In the genomic region with DNA sequence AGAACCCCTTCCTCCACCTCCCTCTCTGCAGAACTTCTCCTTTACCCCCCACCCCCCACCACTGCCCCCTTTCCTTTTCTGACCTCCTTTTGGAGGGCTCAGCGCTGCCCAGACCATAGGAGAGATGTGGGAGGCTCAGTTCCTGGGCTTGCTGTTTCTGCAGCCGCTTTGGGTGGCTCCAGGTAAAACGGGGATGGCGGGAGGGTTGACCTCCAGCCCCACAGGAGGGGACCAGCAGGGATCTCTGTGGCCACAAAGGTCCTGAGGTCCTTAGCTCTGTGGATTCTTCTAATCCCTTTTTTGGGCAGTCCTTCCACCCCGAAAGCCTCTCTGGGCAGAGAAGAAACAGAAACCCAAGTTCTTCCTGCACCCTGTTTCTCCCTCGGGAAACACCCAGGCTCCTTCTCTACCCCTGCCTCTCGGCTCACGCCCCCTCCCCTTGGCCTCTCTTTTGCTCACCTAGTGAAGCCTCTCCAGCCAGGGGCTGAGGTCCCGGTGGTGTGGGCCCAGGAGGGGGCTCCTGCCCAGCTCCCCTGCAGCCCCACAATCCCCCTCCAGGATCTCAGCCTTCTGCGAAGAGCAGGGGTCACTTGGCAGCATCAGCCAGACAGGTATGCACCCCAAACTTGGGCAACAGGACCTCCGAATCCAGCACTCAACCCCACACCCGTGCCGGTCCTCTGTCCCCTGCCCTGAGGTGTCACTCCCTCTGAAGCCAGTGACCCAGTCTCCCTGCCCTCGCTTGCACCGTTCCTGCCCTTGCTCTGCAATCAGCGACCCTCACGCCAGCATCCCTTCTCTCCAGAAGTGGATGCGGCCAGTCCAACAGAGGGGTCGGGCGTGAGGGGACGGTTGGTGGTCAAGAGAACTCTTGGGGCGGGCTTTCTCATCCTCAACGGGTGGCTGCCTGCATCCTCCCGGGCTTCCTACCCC, we compare ENCODE assay signal across 9 cellular contexts. TPM values are rescaled to one million over a fixed set of nuclear protein-coding genes. Genes with fewer than 3 reads are reported as not detected.
DNase-seq lines count a peak whose midpoint lies in the region; ATAC-seq, FAIRE-seq and TF ChIP-seq lines count a peak whose summit lies in the region.
"Had no signal": no experiment of that assay in that cellular context is flagged by ENCODE, and none has a peak within 500 bp of the region (broad histone marks: within the 10 kb centered on the region; RNA-seq: fewer than 3 reads in every experiment).

No MANE protein-coding gene starts in this region.

- no peak overlapping the region for H3K27ac Mint-ChIP-seq in CD4-positive, alpha-beta T cell
- peak overlapping the region; percentile 52 to 93 for H3K27ac Mint-ChIP-seq in natural killer cell treated with Interleukin-12 subunit alpha and Interleukin-12 subunit beta and Interleukin-15 and Interleukin-18, amount 100 ng/mL, for 72 hours

- peaks cover 56% of the 10 kb centered on the region for H3K27me3 Mint-ChIP-seq in CD4-positive, alpha-beta T cell
- H3K27me3 Mint-ChIP-seq in natural killer cell treated with Interleukin-12 subunit alpha and Interleukin-12 subunit beta and Interleukin-15 and Interleukin-18, amount 100 ng/mL, for 72 hours = peaks cover 29 to 48% of the 10 kb centered on the region in 2 donors

- no peak for DNase-seq in CD4-positive, alpha-beta T cell
- DNase-seq in GM19239 (ENCODE audit: insufficient read length, low spot score) (peak; percentile 70), K562 (ENCODE audit: extremely low read depth in 1 of 4, low spot score in 3 of 4) (no peak), HCEC 1CT (no peak), AML-193 (lab: John Stamatoyannopoulos, UW) (no peak)
- peak; percentile 59 for DNase-seq in natural killer cell treated with Interleukin-12 subunit alpha and Interleukin-12 subunit beta and Interleukin-15 and Interleukin-18, amount 100 ng/mL, for 72 hours (ENCODE audit: low spot score)
- DNase-seq: NCI-H2029 treated with DMSO at 0.1 percent for 48 hours had no signal

- no peaks in the 10 kb centered on the region for H4K20me1 ChIP-seq in K562 (replicated peaks; ENCODE audit: control insufficient read depth, insufficient read depth, low read length)

- H3K9ac ChIP-seq in K562 (ENCODE audit: insufficient read depth in 1 of 2, low read depth in 2 of 2, low read length in 2 of 2) = peak overlapping the region in 1 of 2 experiments; percentile 58; a peak in 1 of 4 replicates

- H3K36me3 Mint-ChIP-seq in CD4-positive, alpha-beta T cell (ENCODE audit: low read depth) = no peaks in the 10 kb centered on the region
- peaks cover 23% of the 10 kb centered on the region for H3K36me3 Mint-ChIP-seq in natural killer cell treated with Interleukin-12 subunit alpha and Interleukin-12 subunit beta and Interleukin-15 and Interleukin-18, amount 100 ng/mL, for 72 hours

- peaks cover 32% of the 10 kb centered on the region; the same call in 2 of the 3 replicates for H3K36me3 ChIP-seq in K562 (ENCODE audit: control insufficient read depth, insufficient read depth, low read length)

- H2AFZ ChIP-seq in K562 (ENCODE audit: low read depth, low read length) = no peak overlapping the region

- CTCF ChIA-PET in CD4-positive, alpha-beta T cell (lab: Charles Lee) = interaction anchor here (1.2 kb wide), 1 partner anchor 19 kb away, joined by 4 read pairs; no protein-coding TSS in a partner anchor
- CTCF ChIA-PET in K562 (lab: Yijun Ruan, JAX; ENCODE audit: low intra/inter-chr PET ratio) = no interaction called here

- intact Hi-C loops in CD4-positive, alpha-beta T cell (cut with DNase I, micrococcal nuclease) = no loop called here
- intact Hi-C loops in K562 (cut with micrococcal nuclease) = no loop called here

- no peak for TF ChIP-seq RAD21 in K562 (CRISPR knock-in tag; conservative IDR thresholded peaks at IDR 0.05 in 1 of 2, IDR thresholded peaks at IDR 0.05 in 1 of 2)

- no peak for TF ChIP-seq EP300 in K562 (IDR thresholded peaks at IDR 0.05; ENCODE audit: low read length)

- H3K4me1 Mint-ChIP-seq in CD4-positive, alpha-beta T cell (ENCODE audit: low read depth) = peaks cover 55% of the 10 kb centered on the region
- peaks cover 30 to 59% of the 10 kb centered on the region in 2 donors for H3K4me1 Mint-ChIP-seq in natural killer cell treated with Interleukin-12 subunit alpha and Interleukin-12 subunit beta and Interleukin-15 and Interleukin-18, amount 100 ng/mL, for 72 hours (ENCODE audit: low read depth in 2 of 2)

- no peak overlapping the region for H3K27ac ChIP-seq in CD4-positive, alpha-beta T cell (ENCODE audit: low read depth, low read length)
- H3K27ac ChIP-seq in K562 (ENCODE audit: extremely low read depth, low read depth, low read length) = no peak overlapping the region

- WGBS in K562 (ENCODE audit: insufficient coverage, low coverage, missing lambda C conversion rate) = 56% methylated on average over 13 of the region's 24 CpGs

- no peak overlapping the region for H3K4me3 ChIP-seq in K562

- no peak overlapping the region for H3K4me2 ChIP-seq in K562 (ENCODE audit: insufficient read depth, low read length)

- no peaks in the 10 kb centered on the region for H3K9me3 ChIP-seq in CD4-positive, alpha-beta T cell (ENCODE audit: control insufficient read depth, low read length)
- H3K9me3 ChIP-seq in K562 (replicated peaks; ENCODE audit: control insufficient read depth, insufficient read depth, low read depth, low read length) = no peaks in the 10 kb centered on the region

- POLR2A ChIA-PET in CD4-positive, alpha-beta T cell (lab: Charles Lee) = interaction anchor here (0.7 to 4.0 kb wide), 5 partner anchors 9 to 84 kb away, joined by 3 to 15 read pairs (median 3); partner anchors contain the start of genes COPS7A and ZNF384
- POLR2A ChIA-PET in K562 (lab: Yijun Ruan, JAX) = interaction anchor here (0.6 to 1.0 kb wide), 4 partner anchors 50 to 352 kb away, joined by 3 read pairs; partner anchors contain the start of gene COPS7A

- BruUV-seq in K562 (replicated peaks; lab: Mats Ljungman, UMichigan) = no TSS peak

- FAIRE-seq in GM19239 (lab: Jason Lieb, UNC) (peak; percentile 91), K562 (lab: Jason Lieb, UNC) (no peak)

- H3K9me1 ChIP-seq in K562 (ENCODE audit: control insufficient read depth, insufficient read depth, low read length) = no peaks in the 10 kb centered on the region

- peaks cover 15% of the 10 kb centered on the region for H3K79me2 ChIP-seq in K562 (ENCODE audit: control insufficient read depth, insufficient read depth, low read length)

- H3K27me3 ChIP-seq in CD4-positive, alpha-beta T cell (ENCODE audit: control insufficient read depth, insufficient read depth, low read length) = peaks cover 12% of the 10 kb centered on the region
- H3K27me3 ChIP-seq in K562 (ENCODE audit: control insufficient read depth in 2 of 2, insufficient read depth in 2 of 2, low read length in 2 of 2) = no peaks in the 10 kb centered on the region; a peak in 1 of 5 replicates

- no peaks in the 10 kb centered on the region for H3K9me3 Mint-ChIP-seq in CD4-positive, alpha-beta T cell
- H3K9me3 Mint-ChIP-seq in natural killer cell treated with Interleukin-12 subunit alpha and Interleukin-12 subunit beta and Interleukin-15 and Interleukin-18, amount 100 ng/mL, for 72 hours = no peaks in the 10 kb centered on the region

- no peak for TF ChIP-seq CTCF in CD4-positive, alpha-beta T cell (IDR thresholded peaks at IDR 0.05)
- TF ChIP-seq CTCF in K562 (IDR thresholded peaks at IDR 0.05 in 2 of 3, conservative IDR thresholded peaks at IDR 0.05 in 1 of 3; ENCODE audit: insufficient read depth in 2 of 3, low read depth in 1 of 3, low read length in 3 of 3) = no peak

- in situ Hi-C loops in K562 (cut with MboI) = no loop called here

- peaks cover 10 to 39% of the 10 kb centered on the region in 2 experiments; a peak in 4 of 5 replicates for H3K4me1 ChIP-seq in K562 (replicated peaks in 1 of 2; ENCODE audit: control insufficient read depth in 2 of 2, insufficient read depth in 2 of 2, low read length in 2 of 2)

- H3K4me3 Mint-ChIP-seq in CD4-positive, alpha-beta T cell = peak overlapping the region; percentile 75
- H3K4me3 Mint-ChIP-seq in natural killer cell treated with Interleukin-12 subunit alpha and Interleukin-12 subunit beta and Interleukin-15 and Interleukin-18, amount 100 ng/mL, for 72 hours = peak overlapping the region; percentile 83

- ATAC-seq in CD4-positive, alpha-beta T cell (ENCODE audit: poor library complexity) = no peak
- ATAC-seq in K562 (no peak), HG02763 (IDR thresholded peaks at IDR 0.05; ENCODE audit: unreplicated experiment) (no peak), HG02981 (IDR thresholded peaks at IDR 0.05; ENCODE audit: unreplicated experiment) (no peak)
- ATAC-seq in natural killer cell treated with Interleukin-12 subunit alpha and Interleukin-12 subunit beta and Interleukin-15 and Interleukin-18, amount 100 ng/mL, for 72 hours = no peak

- no peak for TF ChIP-seq POLR2A in K562 (conservative IDR thresholded peaks at IDR 0.05)

RNA-seq across cellular contexts. Expression of gene LAG3, which starts 0.7 kb away (rescaled TPM):
- total RNA-seq in CD4-positive, alpha-beta T cell = 1 to 10 TPM in 1 of 2 experiments, under 1 TPM in 1; 0.82 to 1.4 TPM
- 0.97 and 5.8 TPM in 2 replicates for total RNA-seq in K562 (2011; cell fraction: chromatin; rRNA removed; ENCODE audit: low replicate concordance)
- 2.1 and 2.2 TPM in 2 replicates for total RNA-seq in K562 (2011; cell fraction: nucleolus; rRNA removed)
- 2.3 and 2.7 TPM in 2 replicates for total RNA-seq in K562 (2011; cell fraction: nucleoplasm; rRNA removed)
- total RNA-seq in K562 (2014; rRNA removed) (0.09 TPM in 1 of 2 replicates, not detected in the other), K562 (2014; rRNA removed; fragmentation: Illumina TruSeq; extraction: Trizol) (0.22 TPM in 1 of 2 replicates, not detected in the other), K562 (2015; rRNA removed; fragmentation: Illumina TruSeq; extraction: Trizol) (0.08 and 0.18 TPM in 2 replicates), K562 (2021) (0.60 and 0.66 TPM in 2 replicates)
- polyA plus RNA-seq in K562 (2011; rRNA removed) (0.10 and 0.19 TPM in 2 replicates), K562 (2014; fragmentation: Illumina TruSeq; extraction: Trizol) (0.09 and 0.22 TPM in 2 replicates), K562 (2014; fragmentation: Nextera tagmentation; extraction: Ambion mirVana) (under 1 TPM in 1 of 2 experiments, not detected in 1; 0.07 TPM), K562 (2014; rRNA removed) (0.07 and 0.74 TPM in 2 replicates)
- polyA plus RNA-seq in K562 (2011; cell fraction: cytosol; rRNA removed) = 0.06 and 0.07 TPM in 2 replicates
- 1.2 and 2.7 TPM in 2 replicates for polyA plus RNA-seq in K562 (2011; cell fraction: nucleus; rRNA removed)
- polyA plus RNA-seq in K562 (2012) = 0.27 and 0.53 TPM in 2 replicates
- polyA minus RNA-seq in K562 (2011; rRNA and poly(A)+ RNA removed) = not detected in 2 replicates
- polyA minus RNA-seq in K562 (2011; cell fraction: cytosol; rRNA and poly(A)+ RNA removed) = not detected in 2 replicates
- polyA minus RNA-seq in K562 (2011; cell fraction: nucleus; rRNA and poly(A)+ RNA removed) = 0.27 and 0.44 TPM in 2 replicates
- total RNA-seq in natural killer cell treated with Interleukin-12 subunit alpha and Interleukin-12 subunit beta and Interleukin-15 and Interleukin-18, amount 100 ng/mL, for 72 hours = 100 to 1,000 TPM in 1 of 2 donors, 10 to 100 TPM in 1; 78.2 to 365 TPM

RNA-seq across cellular contexts. Expression of gene PTMS, which starts 6.8 kb away (rescaled TPM):
- total RNA-seq in CD4-positive, alpha-beta T cell = 1 to 10 TPM; 1.5 to 1.9 TPM
- total RNA-seq in K562 (2011; cell fraction: chromatin; rRNA removed; ENCODE audit: low replicate concordance) = 29.6 and 36.7 TPM in 2 replicates
- total RNA-seq in K562 (2011; cell fraction: nucleolus; rRNA removed) = 32.1 and 32.4 TPM in 2 replicates
- total RNA-seq in K562 (2011; cell fraction: nucleoplasm; rRNA removed) = 48.1 and 64.1 TPM in 2 replicates
- total RNA-seq in K562 (2014; rRNA removed) = 78.5 and 91.4 TPM in 2 replicates
- 73.6 and 84.1 TPM in 2 replicates for total RNA-seq in K562 (2014; rRNA removed; fragmentation: Illumina TruSeq; extraction: Trizol)
- 97.7 and 108 TPM in 2 replicates for total RNA-seq in K562 (2015; rRNA removed; fragmentation: Illumina TruSeq; extraction: Trizol)
- 277 and 287 TPM in 2 replicates for total RNA-seq in K562 (2021)
- 64.1 and 92.5 TPM in 2 replicates for polyA plus RNA-seq in K562 (2011; rRNA removed)
- 255 TPM in 2 replicates for polyA plus RNA-seq in K562 (2011; cell fraction: cytosol; rRNA removed)
- 81.6 and 109 TPM in 2 replicates for polyA plus RNA-seq in K562 (2011; cell fraction: nucleus; rRNA removed)
- 220 and 306 TPM in 2 replicates for polyA plus RNA-seq in K562 (2012)
- polyA plus RNA-seq in K562 (2014; fragmentation: Illumina TruSeq; extraction: Trizol) = 282 and 386 TPM in 2 replicates
- polyA plus RNA-seq in K562 (2014; fragmentation: Nextera tagmentation; extraction: Ambion mirVana) = 1 to 10 TPM; 5.1 to 5.2 TPM
- polyA plus RNA-seq in K562 (2014; rRNA removed) = 187 and 235 TPM in 2 replicates
- polyA minus RNA-seq in K562 (2011; rRNA and poly(A)+ RNA removed) = 29.8 TPM in 2 replicates
- polyA minus RNA-seq in K562 (2011; cell fraction: cytosol; rRNA and poly(A)+ RNA removed) = 52.4 and 55.3 TPM in 2 replicates
- polyA minus RNA-seq in K562 (2011; cell fraction: nucleus; rRNA and poly(A)+ RNA removed) = 11.6 and 12.6 TPM in 2 replicates
- total RNA-seq in natural killer cell treated with Interleukin-12 subunit alpha and Interleukin-12 subunit beta and Interleukin-15 and Interleukin-18, amount 100 ng/mL, for 72 hours = 10 to 100 TPM; 50.4 to 93.8 TPM

RNA-seq across cellular contexts. Expression of gene CD4, which starts 16.3 kb away (rescaled TPM):
- 100 to 1,000 TPM; 134 to 136 TPM for total RNA-seq in CD4-positive, alpha-beta T cell
- not detected in 2 replicates for total RNA-seq in K562 (2011; cell fraction: chromatin; rRNA removed; ENCODE audit: low replicate concordance)
- not detected in 2 replicates for total RNA-seq in K562 (2011; cell fraction: nucleolus; rRNA removed)
- total RNA-seq in K562 (2011; cell fraction: nucleoplasm; rRNA removed) = not detected in 2 replicates
- total RNA-seq in K562 (2014; rRNA removed) (not detected in 2 replicates), K562 (2014; rRNA removed; fragmentation: Illumina TruSeq; extraction: Trizol) (not detected in 2 replicates), K562 (2015; rRNA removed; fragmentation: Illumina TruSeq; extraction: Trizol) (0.07 and 0.08 TPM in 2 replicates), K562 (2021) (0.27 and 0.31 TPM in 2 replicates)
- polyA plus RNA-seq in K562 (2011; rRNA removed) (0.04 TPM in 1 of 2 replicates, not detected in the other), K562 (2014; fragmentation: Illumina TruSeq; extraction: Trizol) (0.06 and 0.10 TPM in 2 replicates), K562 (2014; fragmentation: Nextera tagmentation; extraction: Ambion mirVana) (under 1 TPM in 1 of 2 experiments, not detected in 1; 0.06 TPM), K562 (2014; rRNA removed) (0.11 TPM in 1 of 2 replicates, not detected in the other)
- 0.01 TPM in 1 of 2 replicates, not detected in the other for polyA plus RNA-seq in K562 (2011; cell fraction: cytosol; rRNA removed)
- polyA plus RNA-seq in K562 (2011; cell fraction: nucleus; rRNA removed) = 0.06 TPM in 1 of 2 replicates, not detected in the other
- 0.22 and 0.29 TPM in 2 replicates for polyA plus RNA-seq in K562 (2012)
- polyA minus RNA-seq in K562 (2011; rRNA and poly(A)+ RNA removed) = not detected in 2 replicates
- polyA minus RNA-seq in K562 (2011; cell fraction: cytosol; rRNA and poly(A)+ RNA removed) = not detected in 2 replicates
- not detected in 2 replicates for polyA minus RNA-seq in K562 (2011; cell fraction: nucleus; rRNA and poly(A)+ RNA removed)
- total RNA-seq in natural killer cell treated with Interleukin-12 subunit alpha and Interleukin-12 subunit beta and Interleukin-15 and Interleukin-18, amount 100 ng/mL, for 72 hours = 1 to 10 TPM in 1 of 2 donors, under 1 TPM in 1; 0.43 to 5.4 TPM

RNA-seq across cellular contexts. Expression of gene MLF2, which starts 20.1 kb away (rescaled TPM):
- 100 to 1,000 TPM; 114 to 121 TPM for total RNA-seq in CD4-positive, alpha-beta T cell
- 108 and 217 TPM in 2 replicates for total RNA-seq in K562 (2011; cell fraction: chromatin; rRNA removed; ENCODE audit: low replicate concordance)
- 142 and 144 TPM in 2 replicates for total RNA-seq in K562 (2011; cell fraction: nucleolus; rRNA removed)
- 131 and 132 TPM in 2 replicates for total RNA-seq in K562 (2011; cell fraction: nucleoplasm; rRNA removed)
- 146 and 161 TPM in 2 replicates for total RNA-seq in K562 (2014; rRNA removed)
- total RNA-seq in K562 (2014; rRNA removed; fragmentation: Illumina TruSeq; extraction: Trizol) = 58.3 and 60.3 TPM in 2 replicates
- total RNA-seq in K562 (2015; rRNA removed; fragmentation: Illumina TruSeq; extraction: Trizol) = 94.6 and 99.2 TPM in 2 replicates
- total RNA-seq in K562 (2021) = 149 and 167 TPM in 2 replicates
- polyA plus RNA-seq in K562 (2011; rRNA removed) = 190 and 209 TPM in 2 replicates
- polyA plus RNA-seq in K562 (2011; cell fraction: cytosol; rRNA removed) = 349 and 372 TPM in 2 replicates
- 190 and 315 TPM in 2 replicates for polyA plus RNA-seq in K562 (2011; cell fraction: nucleus; rRNA removed)
- 145 and 148 TPM in 2 replicates for polyA plus RNA-seq in K562 (2012)
- polyA plus RNA-seq in K562 (2014; fragmentation: Illumina TruSeq; extraction: Trizol) = 138 and 139 TPM in 2 replicates
- polyA plus RNA-seq in K562 (2014; fragmentation: Nextera tagmentation; extraction: Ambion mirVana) = 10 to 100 TPM; 11.4 to 15.6 TPM
- polyA plus RNA-seq in K562 (2014; rRNA removed) = 186 and 187 TPM in 2 replicates
- polyA minus RNA-seq in K562 (2011; rRNA and poly(A)+ RNA removed) = 133 and 137 TPM in 2 replicates
- polyA minus RNA-seq in K562 (2011; cell fraction: cytosol; rRNA and poly(A)+ RNA removed) = 56.6 and 66.3 TPM in 2 replicates
- polyA minus RNA-seq in K562 (2011; cell fraction: nucleus; rRNA and poly(A)+ RNA removed) = 49.0 and 76.3 TPM in 2 replicates
- 100 to 1,000 TPM in 1 of 2 donors, 10 to 100 TPM in 1; 98.3 to 124 TPM for total RNA-seq in natural killer cell treated with Interleukin-12 subunit alpha and Interleukin-12 subunit beta and Interleukin-15 and Interleukin-18, amount 100 ng/mL, for 72 hours

RNA-seq across cellular contexts. Expression of gene GPR162, which starts 48.6 kb away (rescaled TPM):
- total RNA-seq in CD4-positive, alpha-beta T cell = not detected
- 1.5 and 4.5 TPM in 2 replicates for total RNA-seq in K562 (2011; cell fraction: chromatin; rRNA removed; ENCODE audit: low replicate concordance)
- 2.9 and 5.0 TPM in 2 replicates for total RNA-seq in K562 (2011; cell fraction: nucleolus; rRNA removed)
- total RNA-seq in K562 (2011; cell fraction: nucleoplasm; rRNA removed) = 1.9 and 2.9 TPM in 2 replicates
- total RNA-seq in K562 (2014; rRNA removed) = 1.1 and 1.7 TPM in 2 replicates
- 0.35 and 0.65 TPM in 2 replicates for total RNA-seq in K562 (2014; rRNA removed; fragmentation: Illumina TruSeq; extraction: Trizol)
- total RNA-seq in K562 (2015; rRNA removed; fragmentation: Illumina TruSeq; extraction: Trizol) = 0.65 and 1.1 TPM in 2 replicates
- 1.4 and 1.7 TPM in 2 replicates for total RNA-seq in K562 (2021)
- 1.0 and 2.7 TPM in 2 replicates for polyA plus RNA-seq in K562 (2011; rRNA removed)
- 1.8 and 2.4 TPM in 2 replicates for polyA plus RNA-seq in K562 (2011; cell fraction: cytosol; rRNA removed)
- 10.2 and 20.1 TPM in 2 replicates for polyA plus RNA-seq in K562 (2011; cell fraction: nucleus; rRNA removed)
- 1.6 and 2.0 TPM in 2 replicates for polyA plus RNA-seq in K562 (2012)
- polyA plus RNA-seq in K562 (2014; fragmentation: Illumina TruSeq; extraction: Trizol) = 1.1 and 1.7 TPM in 2 replicates
- polyA plus RNA-seq in K562 (2014; fragmentation: Nextera tagmentation; extraction: Ambion mirVana) = not detected
- polyA plus RNA-seq in K562 (2014; rRNA removed) = 1.8 and 2.8 TPM in 2 replicates
- 0.42 and 0.87 TPM in 2 replicates for polyA minus RNA-seq in K562 (2011; rRNA and poly(A)+ RNA removed)
- polyA minus RNA-seq in K562 (2011; cell fraction: cytosol; rRNA and poly(A)+ RNA removed) = 1.9 and 2.2 TPM in 2 replicates
- 0.67 and 2.7 TPM in 2 replicates for polyA minus RNA-seq in K562 (2011; cell fraction: nucleus; rRNA and poly(A)+ RNA removed)
- not detected for total RNA-seq in natural killer cell treated with Interleukin-12 subunit alpha and Interleukin-12 subunit beta and Interleukin-15 and Interleukin-18, amount 100 ng/mL, for 72 hours

Comparison
In these comparisons a context has a peak if more than half of its experiments do, and no peak if none do; other contexts are left out.
1. DNase-seq: peak in GM19239 (single experiment) and natural killer cell treated with Interleukin-12 subunit alpha and Interleukin-12 subunit beta and Interleukin-15 and Interleukin-18, amount 100 ng/mL, for 72 hours (single experiment); none in CD4-positive, alpha-beta T cell (0 of 10), K562 (0 of 4), HCEC 1CT (single experiment) and AML-193 (0 of 2).
2. RNA of gene LAG3, which starts 0.7 kb away (total RNA-seq): 78.2 to 365 TPM in natural killer cell treated with Interleukin-12 subunit alpha and Interleukin-12 subunit beta and Interleukin-15 and Interleukin-18, amount 100 ng/mL, for 72 hours; 0.82 to 1.4 TPM in CD4-positive, alpha-beta T cell and 0.08 to 5.8 TPM in K562; every median in the first group is over 10 times any median in the second.
3. RNA of gene PTMS, which starts 6.8 kb away (total RNA-seq): 29.6 to 287 TPM in K562 and 50.4 to 93.8 TPM in natural killer cell treated with Interleukin-12 subunit alpha and Interleukin-12 subunit beta and Interleukin-15 and Interleukin-18, amount 100 ng/mL, for 72 hours; 1.5 to 1.9 TPM in CD4-positive, alpha-beta T cell; every median in the first group is over 10 times any median in the second.
4. RNA of gene CD4, which starts 16.3 kb away (total RNA-seq): 134 to 136 TPM in CD4-positive, alpha-beta T cell; 0.43 to 5.4 TPM in natural killer cell treated with Interleukin-12 subunit alpha and Interleukin-12 subunit beta and Interleukin-15 and Interleukin-18, amount 100 ng/mL, for 72 hours and 0.07 to 0.31 TPM in K562; every median in the first group is over 10 times any median in the second.